11 cellular contexts compared by ENCODE assay signal in genomic region chr22:19554834-19555404, GRCh38. TPM values are rescaled to one million over a fixed set of nuclear protein-coding genes. Genes with fewer than 3 reads are reported as not detected.
DNase-seq lines count a peak whose midpoint lies in the region; ATAC-seq and TF ChIP-seq lines count a peak whose summit lies in the region.
"Had no signal": no experiment of that assay in that cellular context is flagged by ENCODE, and none has a peak within 500 bp of the region (broad histone marks: within the 10 kb centered on the region; RNA-seq: fewer than 3 reads in every experiment).

No MANE protein-coding gene starts in this region.

- no peak overlapping the region for H3K27ac Mint-ChIP-seq in progenitor cell of endocrine pancreas
- H3K27ac Mint-ChIP-seq in glutamatergic neuron (ENCODE audit: unreplicated experiment) = no peak overlapping the region

- no peak overlapping the region for H3K27ac ChIP-seq in RWPE1
- no peak overlapping the region for H3K27ac ChIP-seq in fibroblast of lung (ENCODE audit: insufficient read depth, low read length)
- H3K27ac ChIP-seq: colonic mucosa had no signal

- DNase-seq in H7 (peak; percentile 84), RWPE1 (ENCODE audit: low spot score) (peak; percentile 24), fibroblast of lung (ENCODE audit: low read depth in 2 of 2) (peak; percentile 10 to 46), progenitor cell of endocrine pancreas (ENCODE audit: low spot score, unreplicated experiment) (no peak), NCI-H774 (lab: John Stamatoyannopoulos, UW) (no peak), glutamatergic neuron (no peak)
- DNase-seq: activated CD4-positive, alpha-beta T cell treated with anti-CD3 and anti-CD28 coated beads, Interleukin-2, amount 50 U/mL, for 48 hours; colonic mucosa; GOT3; substantia nigra had no signal

- no peaks in the 10 kb centered on the region for H3K9me3 Mint-ChIP-seq in progenitor cell of endocrine pancreas (ENCODE audit: low read depth)
- H3K9me3 Mint-ChIP-seq in glutamatergic neuron (ENCODE audit: unreplicated experiment) = no peaks in the 10 kb centered on the region

- no peaks in the 10 kb centered on the region for H3K36me3 ChIP-seq in H7 (replicated peaks; ENCODE audit: control insufficient read depth, insufficient read depth, low read length)
- H3K36me3 ChIP-seq in fibroblast of lung (ENCODE audit: control insufficient read depth, insufficient read depth, low read length) = no peaks in the 10 kb centered on the region
- H3K36me3 ChIP-seq: colonic mucosa had no signal

- H2AFZ ChIP-seq in fibroblast of lung (ENCODE audit: low read length) = no peak overlapping the region

- CTCF ChIA-PET in RWPE1 (lab: Yijun Ruan, JAX) = interaction anchor here (0.7 kb wide), 1 partner anchor 19 kb away, joined by 3 read pairs; no protein-coding TSS in a partner anchor

- H3K79me2 ChIP-seq in fibroblast of lung (ENCODE audit: control insufficient read depth, insufficient read depth, low read length) = no peaks in the 10 kb centered on the region

- no peak overlapping the region for H3K9ac ChIP-seq in fibroblast of lung (ENCODE audit: insufficient read depth, low read length)

- H3K4me1 Mint-ChIP-seq in progenitor cell of endocrine pancreas (ENCODE audit: low read depth) (no peaks in the 10 kb centered on the region), glutamatergic neuron (ENCODE audit: low read depth, unreplicated experiment) (no peaks in the 10 kb centered on the region)

- H3K27me3 ChIP-seq in H7 (ENCODE audit: control insufficient read depth, insufficient read depth, low read length) = no peaks in the 10 kb centered on the region
- no peaks in the 10 kb centered on the region for H3K27me3 ChIP-seq in fibroblast of lung (ENCODE audit: control insufficient read depth, insufficient read depth, low read length)
- H3K27me3 ChIP-seq: colonic mucosa had no signal

- no peaks in the 10 kb centered on the region for H3K36me3 Mint-ChIP-seq in progenitor cell of endocrine pancreas (ENCODE audit: insufficient read depth)
- no peaks in the 10 kb centered on the region for H3K36me3 Mint-ChIP-seq in glutamatergic neuron (ENCODE audit: unreplicated experiment)

- H3K27me3 Mint-ChIP-seq in progenitor cell of endocrine pancreas (peaks cover 3% of the 10 kb centered on the region), glutamatergic neuron (ENCODE audit: unreplicated experiment) (no peaks in the 10 kb centered on the region)

- H3K4me3 Mint-ChIP-seq in progenitor cell of endocrine pancreas (ENCODE audit: low read depth) (no peak overlapping the region), glutamatergic neuron (ENCODE audit: unreplicated experiment) (no peak overlapping the region)

- no peak overlapping the region for H3K4me3 ChIP-seq in H7 (ENCODE audit: insufficient read depth, low read depth, low read length)
- no peak overlapping the region for H3K4me3 ChIP-seq in fibroblast of lung (replicated peaks in 1 of 4; ENCODE audit: control extremely low read depth in 1 of 4, insufficient read depth in 1 of 4, low read depth in 3 of 4, low read length in 4 of 4)
- H3K4me3 ChIP-seq: colonic mucosa had no signal

- no peak overlapping the region for H3K4me2 ChIP-seq in fibroblast of lung (ENCODE audit: extremely low read depth, insufficient read depth, low read length)

- TF ChIP-seq CTCF in RWPE1 (conservative IDR thresholded peaks at IDR 0.05; ENCODE audit: low read depth) (no peak), fibroblast of lung (conservative IDR thresholded peaks at IDR 0.05 in 1 of 2, IDR thresholded peaks at IDR 0.05 in 1 of 2; ENCODE audit: low read depth in 1 of 2, low read length in 2 of 2) (peak in 1 of 2 donors; percentile 35), progenitor cell of endocrine pancreas (IDR thresholded peaks at IDR 0.05; ENCODE audit: unreplicated experiment) (peak; percentile 35), glutamatergic neuron (IDR thresholded peaks at IDR 0.05; ENCODE audit: partially characterized antibody, unreplicated experiment) (no peak)

- POLR2A ChIA-PET in RWPE1 (lab: Yijun Ruan, JAX; ENCODE audit: low non-redundant PET) = no interaction called here

- H3K9me3 ChIP-seq in fibroblast of lung (ENCODE audit: control insufficient read depth, insufficient read depth, low read depth, low read length) = no peaks in the 10 kb centered on the region
- H3K9me3 ChIP-seq: colonic mucosa had no signal

- H4K20me1 ChIP-seq in fibroblast of lung (ENCODE audit: control insufficient read depth, extremely low read depth, insufficient read depth, low read length) = no peaks in the 10 kb centered on the region

- no peaks in the 10 kb centered on the region for H3K4me1 ChIP-seq in fibroblast of lung (ENCODE audit: control insufficient read depth, extremely low read depth, insufficient read depth, low read length)
- H3K4me1 ChIP-seq: colonic mucosa had no signal

- no peak for ATAC-seq in GM19324 (IDR thresholded peaks at IDR 0.05; ENCODE audit: low FRiP score, unreplicated experiment)

RNA-seq across cellular contexts. Expression of gene CLDN5, which starts 30.7 kb away (rescaled TPM):
- total RNA-seq in H7 (2014; rRNA removed; shearing (Covaris generic)) = 2.0 and 3.0 TPM in 2 replicates
- 0.33 and 0.51 TPM in 2 replicates for total RNA-seq in fibroblast of lung
- not detected in 2 replicates for polyA plus RNA-seq in fibroblast of lung
- polyA plus RNA-seq in fibroblast of lung (2012) = 0.13 TPM in 2 replicates
- not detected in 2 replicates for polyA minus RNA-seq in fibroblast of lung (ENCODE audit: low replicate concordance)
- not detected in 2 replicates for total RNA-seq in progenitor cell of endocrine pancreas
- total RNA-seq in glutamatergic neuron (ENCODE audit: unreplicated experiment) = 7.4 TPM

Comparison
In these comparisons a context has a peak if more than half of its experiments do, and no peak if none do; other contexts are left out.
1. DNase-seq: peak in H7 (single experiment), RWPE1 (single experiment) and fibroblast of lung (2 of 2); none in progenitor cell of endocrine pancreas (single experiment), NCI-H774 (single experiment) and glutamatergic neuron (single experiment).